In genomic region chr1:32933742-32934322, GRCh38 we compare ENCODE assay signal across 1 cellular context.
TF ChIP-seq lines count a peak whose summit lies in the region.

No MANE protein-coding gene starts in this region.

TF ChIP-seq in HepG2, 621 proteins besides CTCF, POLR2A, EP300 and RAD21 (continued from another document and continues in another):
- TF ChIP-seq IRF9 (CRISPR knock-in tag; IDR thresholded peaks at IDR 0.05; ENCODE audit: borderline replicate concordance) (no peak), NFYB (CRISPR knock-in tag; IDR thresholded peaks at IDR 0.05) (no peak), ZNF614 (CRISPR knock-in tag; IDR thresholded peaks at IDR 0.05; ENCODE audit: borderline replicate concordance) (peak; percentile 64; the same call in 1 of the 2 replicates), DMTF1 (CRISPR knock-in tag; IDR thresholded peaks at IDR 0.05) (no peak), KDM4B (CRISPR knock-in tag; IDR thresholded peaks at IDR 0.05) (no peak), SMC3 (IDR thresholded peaks at IDR 0.05; ENCODE audit: low read length) (0 out of 2 replicates have a peak, but pooled peaks have one; percentile 17), NR1H2 (CRISPR knock-in tag; IDR thresholded peaks at IDR 0.05; ENCODE audit: borderline replicate concordance, low read depth) (no peak), ZNF136 (CRISPR knock-in tag; IDR thresholded peaks at IDR 0.05; ENCODE audit: low read depth) (no peak), SP140L (CRISPR knock-in tag; IDR thresholded peaks at IDR 0.05; ENCODE audit: borderline replicate concordance) (no peak), RFX1 (IDR thresholded peaks at IDR 0.05) (no peak), FIP1L1 (IDR thresholded peaks at IDR 0.05; ENCODE audit: borderline replicate concordance, insufficient read depth, low read depth, low read length) (no peak), JDP2 (CRISPR knock-in tag; IDR thresholded peaks at IDR 0.05; ENCODE audit: borderline replicate concordance) (no peak), ZNF770 (CRISPR knock-in tag; IDR thresholded peaks at IDR 0.05) (peak; percentile 38; the same call in 1 of the 2 replicates), TBX3 (IDR thresholded peaks at IDR 0.05; ENCODE audit: borderline replicate concordance) (peak; percentile 80; the same call in 1 of the 2 replicates), ZNF792 (CRISPR knock-in tag; IDR thresholded peaks at IDR 0.05) (no peak), CBX2 (IDR thresholded peaks at IDR 0.05; ENCODE audit: low read depth, low read length) (no peak), CBX2 (CRISPR knock-in tag; IDR thresholded peaks at IDR 0.05; ENCODE audit: low read depth) (no peak), MATR3 (CRISPR knock-in tag; IDR thresholded peaks at IDR 0.05) (no peak), ZFP90 (CRISPR knock-in tag; IDR thresholded peaks at IDR 0.05; ENCODE audit: borderline replicate concordance) (no peak), ZNF598 (CRISPR knock-in tag; IDR thresholded peaks at IDR 0.05; ENCODE audit: borderline replicate concordance) (no peak), SMAD3 (CRISPR knock-in tag; IDR thresholded peaks at IDR 0.05) (peak; percentile 91), ZNF12 (CRISPR knock-in tag; IDR thresholded peaks at IDR 0.05) (peak; percentile 87; the same call in 1 of the 2 replicates), FOSL2 (CRISPR knock-in tag; IDR thresholded peaks at IDR 0.05) (peak; percentile 65), STAG1 (CRISPR knock-in tag; IDR thresholded peaks at IDR 0.05) (peak; percentile 18; the same call in 1 of the 2 replicates), MTERF4 (CRISPR knock-in tag; IDR thresholded peaks at IDR 0.05) (no peak), ARID2 (CRISPR knock-in tag; IDR thresholded peaks at IDR 0.05; ENCODE audit: borderline replicate concordance) (no peak), ZZZ3 (CRISPR knock-in tag; IDR thresholded peaks at IDR 0.05; ENCODE audit: borderline replicate concordance) (0 out of 2 replicates have a peak, but pooled peaks have one; percentile 58), TRIM24 (CRISPR knock-in tag; IDR thresholded peaks at IDR 0.05) (no peak), THRA (CRISPR knock-in tag; IDR thresholded peaks at IDR 0.05; ENCODE audit: borderline replicate concordance) (peak; percentile 38; the same call in 1 of the 2 replicates), TFAP4 (IDR thresholded peaks at IDR 0.05; ENCODE audit: borderline replicate concordance, low read depth) (0 out of 2 replicates have a peak, but pooled peaks have one; percentile 33), TIGD3 (CRISPR knock-in tag; IDR thresholded peaks at IDR 0.05; ENCODE audit: borderline replicate concordance) (no peak), ONECUT2 (CRISPR knock-in tag; IDR thresholded peaks at IDR 0.05) (no peak), NR3C1 (CRISPR knock-in tag; IDR thresholded peaks at IDR 0.05) (no peak), ZFP36L1 (CRISPR knock-in tag; IDR thresholded peaks at IDR 0.05) (peak; percentile 81; the same call in 1 of the 2 replicates), MEIS1 (CRISPR knock-in tag; IDR thresholded peaks at IDR 0.05; ENCODE audit: borderline replicate concordance) (peak; percentile 58; the same call in 1 of the 2 replicates), KLF16 (CRISPR knock-in tag; IDR thresholded peaks at IDR 0.05) (peak in 1 of 2 experiments; percentile 90; a peak in 1 of 4 replicates), ERF (CRISPR knock-in tag; IDR thresholded peaks at IDR 0.05) (peak; percentile 85), ATF2 (CRISPR knock-in tag; IDR thresholded peaks at IDR 0.05) (peak; percentile 61; the same call in 1 of the 2 replicates), ZHX2 (IDR thresholded peaks at IDR 0.05; ENCODE audit: low read depth) (0 out of 2 replicates have a peak, but pooled peaks have one; percentile 36), ZHX2 (CRISPR knock-in tag; IDR thresholded peaks at IDR 0.05; ENCODE audit: borderline replicate concordance) (no peak), AHR (CRISPR knock-in tag; IDR thresholded peaks at IDR 0.05) (no peak), SOX6 (IDR thresholded peaks at IDR 0.05) (no peak), SOX6 (CRISPR knock-in tag; IDR thresholded peaks at IDR 0.05) (peak; percentile 95), MIER3 (CRISPR knock-in tag; IDR thresholded peaks at IDR 0.05; ENCODE audit: borderline replicate concordance) (peak; percentile 89), POLR2AphosphoS2 (IDR thresholded peaks at IDR 0.05; ENCODE audit: low read depth, low read length) (no peak), ZFP82 (CRISPR knock-in tag; IDR thresholded peaks at IDR 0.05; ENCODE audit: borderline replicate concordance) (0 out of 2 replicates have a peak, but pooled peaks have one; percentile 43)
